ENCODE assay signal across 1 cellular context in genomic region chr9:124271660-124272059, GRCh38.
TF ChIP-seq lines count a peak whose summit lies in the region.

No MANE protein-coding gene starts in this region.

TF ChIP-seq in HepG2, 621 proteins besides CTCF, POLR2A, EP300 and RAD21:
- TF ChIP-seq PHF8 (CRISPR knock-in tag; IDR thresholded peaks at IDR 0.05) (0 out of 2 replicates have a peak, but pooled peaks have one; percentile 21), SNAPC4 (CRISPR knock-in tag; IDR thresholded peaks at IDR 0.05) (no peak)
